Comparison of ENCODE assay signal across 21 cellular contexts in the genomic region with DNA sequence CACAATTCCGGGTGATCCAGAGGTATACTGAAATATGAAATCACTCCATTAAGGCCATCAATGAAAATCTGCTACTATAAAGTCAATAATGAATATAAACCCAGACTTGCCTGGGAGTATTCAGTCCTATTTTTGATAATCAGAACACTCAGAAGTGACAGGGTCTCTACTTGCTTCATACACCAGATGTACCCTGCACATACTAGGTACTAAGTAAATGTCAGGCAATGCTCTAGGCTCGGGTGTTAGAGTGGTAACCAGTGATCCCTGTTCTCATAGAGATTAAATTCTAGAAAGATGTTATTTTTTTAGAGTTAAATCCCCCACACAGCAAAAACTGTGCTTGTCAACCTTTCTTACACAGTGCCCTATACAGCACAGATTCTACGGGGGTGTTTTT. TPM values are rescaled to one million over a fixed set of nuclear protein-coding genes. Genes with fewer than 3 reads are reported as not detected.
DNase-seq lines count a peak whose midpoint lies in the region; ATAC-seq, FAIRE-seq and TF ChIP-seq lines count a peak whose summit lies in the region.
"Had no signal": no experiment of that assay in that cellular context is flagged by ENCODE, and none has a peak within 500 bp of the region (broad histone marks: within the 10 kb centered on the region; RNA-seq: fewer than 3 reads in every experiment).

No MANE protein-coding gene starts in this region.

- peaks cover 100% of the 10 kb centered on the region for H3K36me3 ChIP-seq in osteoblast (ENCODE audit: insufficient read depth, low read length)

- H3K9me3 Mint-ChIP-seq in activated CD8-positive, alpha-beta T cell treated with anti-CD3 and anti-CD28 coated beads, Interleukin-2, amount 10 ng/mL, durations not matched to agents 7 days and 5 days (ENCODE audit: insufficient read depth): no peaks in the 10 kb centered on the region
- peaks cover 18% of the 10 kb centered on the region for H3K9me3 Mint-ChIP-seq in activated CD8-positive, alpha-beta T cell treated with anti-CD3 and anti-CD28 coated beads for 36 hours
- H3K9me3 Mint-ChIP-seq in central memory CD8-positive, alpha-beta T cell: no peaks in the 10 kb centered on the region

- peaks cover 14% of the 10 kb centered on the region for H4K20me1 ChIP-seq in osteoblast (ENCODE audit: insufficient read depth, low read length)

- no peak overlapping the region for H3K4me3 ChIP-seq in osteoblast (ENCODE audit: insufficient read depth, low read length)
- H3K4me3 ChIP-seq: lower lobe of right lung, SJCRH30 had no signal

- no peak overlapping the region for H3K4me3 Mint-ChIP-seq in activated CD8-positive, alpha-beta T cell treated with anti-CD3 and anti-CD28 coated beads, Interleukin-2, amount 10 ng/mL, durations not matched to agents 7 days and 5 days
- no peak overlapping the region for H3K4me3 Mint-ChIP-seq in activated CD8-positive, alpha-beta T cell treated with anti-CD3 and anti-CD28 coated beads for 36 hours
- no peak overlapping the region for H3K4me3 Mint-ChIP-seq in central memory CD8-positive, alpha-beta T cell
- H3K4me3 Mint-ChIP-seq: naive B cell had no signal

- POLR2A ChIA-PET in activated CD8-positive, alpha-beta T cell treated with anti-CD3 and anti-CD28 coated beads, Interleukin-2, amount 10 ng/mL, durations not matched to agents 7 days and 5 days (lab: Charles Lee): interaction anchor here (1.6 to 4.2 kb wide), 4 partner anchors 11 to 21 kb away, joined by 6 to 49 read pairs (median 7); partner anchors contain the start of gene STAT1
- POLR2A ChIA-PET in activated CD8-positive, alpha-beta T cell treated with anti-CD3 and anti-CD28 coated beads for 36 hours (lab: Charles Lee): interaction anchor here (1.4 to 13.6 kb wide), 3 partner anchors 11 to 44 kb away, joined by 3 to 144 read pairs (median 4); partner anchors contain the start of gene STAT1

- no peak for ATAC-seq in activated CD8-positive, alpha-beta T cell treated with anti-CD3 and anti-CD28 coated beads, Interleukin-2, amount 10 ng/mL, durations not matched to agents 7 days and 5 days
- no peak for ATAC-seq in activated CD8-positive, alpha-beta T cell treated with anti-CD3 and anti-CD28 coated beads for 36 hours
- no peak for ATAC-seq in central memory CD8-positive, alpha-beta T cell (replicated peaks; ENCODE audit: extremely low read depth, poor library complexity, severe bottlenecking)
- no peak for ATAC-seq in GM19351 (IDR thresholded peaks at IDR 0.05; ENCODE audit: unreplicated experiment)
- no peak for ATAC-seq in HG02852 (IDR thresholded peaks at IDR 0.05; ENCODE audit: unreplicated experiment)
- ATAC-seq: lower lobe of right lung had no signal

- TF ChIP-seq CTCF in activated CD8-positive, alpha-beta T cell treated with anti-CD3 and anti-CD28 coated beads for 36 hours (IDR thresholded peaks at IDR 0.05): no peak
- TF ChIP-seq CTCF in osteoblast (IDR thresholded peaks at IDR 0.05; ENCODE audit: extremely low read depth, low read depth, low read length): no peak

- H3K27me3 ChIP-seq in osteoblast (ENCODE audit: insufficient read depth, low read length): no peaks in the 10 kb centered on the region
- H3K27me3 ChIP-seq: SJCRH30 had no signal

- no peak overlapping the region for H3K4me2 ChIP-seq in osteoblast (ENCODE audit: insufficient read depth, low read length)

- H3K36me3 Mint-ChIP-seq in activated CD8-positive, alpha-beta T cell treated with anti-CD3 and anti-CD28 coated beads, Interleukin-2, amount 10 ng/mL, durations not matched to agents 7 days and 5 days (ENCODE audit: low read depth): peaks cover 98% of the 10 kb centered on the region
- H3K36me3 Mint-ChIP-seq in activated CD8-positive, alpha-beta T cell treated with anti-CD3 and anti-CD28 coated beads for 36 hours (ENCODE audit: low read depth): peaks cover 92% of the 10 kb centered on the region
- H3K36me3 Mint-ChIP-seq in central memory CD8-positive, alpha-beta T cell (ENCODE audit: insufficient read depth): peaks cover 79% of the 10 kb centered on the region

- H3K27ac ChIP-seq in osteoblast (ENCODE audit: low read depth, low read length): peak overlapping the region; percentile 0
- H3K27ac ChIP-seq: C4-2B, lower lobe of right lung, SJCRH30 had no signal

- peaks cover 23% of the 10 kb centered on the region for H3K79me2 ChIP-seq in osteoblast (ENCODE audit: insufficient read depth, low read length)

- intact Hi-C loops in activated CD8-positive, alpha-beta T cell treated with anti-CD3 and anti-CD28 coated beads for 36 hours (cut with micrococcal nuclease): no loop called here

- CTCF ChIA-PET in activated CD8-positive, alpha-beta T cell treated with anti-CD3 and anti-CD28 coated beads, Interleukin-2, amount 10 ng/mL, durations not matched to agents 7 days and 5 days (lab: Charles Lee): interaction anchor here (1.0 to 1.4 kb wide), 3 partner anchors 10 to 28 kb away, joined by 3 to 5 read pairs (median 4); no protein-coding TSS in a partner anchor
- CTCF ChIA-PET in activated CD8-positive, alpha-beta T cell treated with anti-CD3 and anti-CD28 coated beads for 36 hours (lab: Charles Lee): interaction anchor here (1.1 to 1.6 kb wide), 2 partner anchors 9 to 13 kb away, joined by 3 to 4 read pairs; no protein-coding TSS in a partner anchor

- peak overlapping the region; percentile 64 for H3K27ac Mint-ChIP-seq in activated CD8-positive, alpha-beta T cell treated with anti-CD3 and anti-CD28 coated beads, Interleukin-2, amount 10 ng/mL, durations not matched to agents 7 days and 5 days
- no peak overlapping the region for H3K27ac Mint-ChIP-seq in activated CD8-positive, alpha-beta T cell treated with anti-CD3 and anti-CD28 coated beads for 36 hours
- peak overlapping the region; percentile 52 for H3K27ac Mint-ChIP-seq in central memory CD8-positive, alpha-beta T cell (ENCODE audit: low read depth)

- DNase-seq in activated CD8-positive, alpha-beta T cell treated with anti-CD3 and anti-CD28 coated beads, Interleukin-2, amount 10 ng/mL, durations not matched to agents 7 days and 5 days: no peak
- no peak for DNase-seq in activated CD8-positive, alpha-beta T cell treated with anti-CD3 and anti-CD28 coated beads for 36 hours
- no peak for DNase-seq in GM12892 (ENCODE audit: insufficient read length)
- DNase-seq in central memory CD8-positive, alpha-beta T cell (ENCODE audit: low spot score in 2 of 2): no peak
- no peak for DNase-seq in osteoblast (ENCODE audit: insufficient read length, low spot score, missing footprints)
- DNase-seq in stimulated activated CD4-positive, alpha-beta T cell treated with anti-CD3 and anti-CD28 coated beads, Interleukin-12 subunit alpha, Interleukin-12 subunit beta, amount 100 ng/mL, for 4 hours: no peak
- DNase-seq: DMS153; GF-D8; KBM-7; lower lobe of right lung; MV-4-11; naive B cell; NCI-H1694 treated with DMSO at 0.1 percent for 48 hours; NCI-H2227 treated with DMSO at 0.1 percent for 48 hours; SJCRH30; stimulated activated CD4-positive, alpha-beta T cell treated with anti-CD3 and anti-CD28 coated beads, Interleukin-1b, Interleukin-23, amount 100 ng/mL, for 48 hours had no signal

- H3K9me3 ChIP-seq in osteoblast (ENCODE audit: low read depth, low read length): no peaks in the 10 kb centered on the region
- H3K9me3 ChIP-seq: lower lobe of right lung, SJCRH30 had no signal

- 0 out of 2 replicates have a peak, but pooled peaks have one; percentile 49 for TF ChIP-seq POLR2A in GM12892 (IDR thresholded peaks at IDR 0.05; ENCODE audit: low read depth, low read length)

- H2AFZ ChIP-seq in osteoblast (ENCODE audit: low read length): no peak overlapping the region

- FAIRE-seq in GM12892 (lab: Jason Lieb, UNC): no peak
- FAIRE-seq: colon, endometrium had no signal

- peaks cover 6% of the 10 kb centered on the region for H3K4me1 ChIP-seq in osteoblast (ENCODE audit: insufficient read depth, low read length)
- H3K4me1 ChIP-seq: lower lobe of right lung, SJCRH30 had no signal

- peaks cover 88% of the 10 kb centered on the region for H3K4me1 Mint-ChIP-seq in activated CD8-positive, alpha-beta T cell treated with anti-CD3 and anti-CD28 coated beads, Interleukin-2, amount 10 ng/mL, durations not matched to agents 7 days and 5 days (ENCODE audit: low read depth)
- H3K4me1 Mint-ChIP-seq in activated CD8-positive, alpha-beta T cell treated with anti-CD3 and anti-CD28 coated beads for 36 hours (ENCODE audit: low read depth): peaks cover 69% of the 10 kb centered on the region
- H3K4me1 Mint-ChIP-seq in central memory CD8-positive, alpha-beta T cell: peaks cover 58% of the 10 kb centered on the region

- no peaks in the 10 kb centered on the region for H3K27me3 Mint-ChIP-seq in activated CD8-positive, alpha-beta T cell treated with anti-CD3 and anti-CD28 coated beads, Interleukin-2, amount 10 ng/mL, durations not matched to agents 7 days and 5 days (ENCODE audit: low read depth)
- no peaks in the 10 kb centered on the region for H3K27me3 Mint-ChIP-seq in activated CD8-positive, alpha-beta T cell treated with anti-CD3 and anti-CD28 coated beads for 36 hours
- H3K27me3 Mint-ChIP-seq in central memory CD8-positive, alpha-beta T cell: no peaks in the 10 kb centered on the region
- H3K27me3 Mint-ChIP-seq: naive B cell had no signal

RNA-seq across cellular contexts. Expression of gene STAT1, which starts 12.3 kb away (rescaled TPM):
- 100 to 1,000 TPM; 472 to 473 TPM for total RNA-seq in activated CD8-positive, alpha-beta T cell treated with anti-CD3 and anti-CD28 coated beads, Interleukin-2, amount 10 ng/mL, durations not matched to agents 7 days and 5 days
- 100 to 1,000 TPM; 293 to 311 TPM for total RNA-seq in activated CD8-positive, alpha-beta T cell treated with anti-CD3 and anti-CD28 coated beads for 36 hours
- polyA plus RNA-seq in GM12892 (2012; ENCODE audit: missing spikeins): 219 TPM
- 447 and 530 TPM in 2 replicates for total RNA-seq in osteoblast
